Comparison of ENCODE assay signal across 16 cellular contexts in genomic region chr12:121638298-121639202, GRCh38. TPM values are rescaled to one million over a fixed set of nuclear protein-coding genes. Genes with fewer than 3 reads are reported as not detected.
A peak's percentile ranks its signal among the peaks of the same experiment; 100 is the strongest.
DNase-seq lines count a peak whose midpoint lies in the region; ATAC-seq and TF ChIP-seq lines count a peak whose summit lies in the region.
"Had no signal": no experiment of that assay in that cellular context is flagged by ENCODE, and none has a peak within 500 bp of the region (broad histone marks: within the 10 kb centered on the region; RNA-seq: fewer than 3 reads in every experiment).

No MANE protein-coding gene starts in this region.

- no peak for DNase-seq in CD4-positive, alpha-beta memory T cell
- no peak for DNase-seq in prostate gland (ENCODE audit: low spot score)
- DNase-seq in NK-92 treated with Interleukin-12 subunit alpha and Interleukin-12 subunit beta, amount 100 ng/mL, for 24 hours (lab: John Stamatoyannopoulos, UW): no peak
- no peak for DNase-seq in MG63
- DNase-seq: glutamatergic neuron, MV-4-11, NCI-H2107, NCI-H82, T-helper 9 cell, tibial artery had no signal

- H3K36me3 Mint-ChIP-seq in CD4-positive, alpha-beta memory T cell: peaks cover 11 to 42% of the 10 kb centered on the region in 2 donors
- H3K36me3 Mint-ChIP-seq in dendritic cell treated with granulocyte-macrophage colony-stimulating factor and Interleukin-4, amounts not matched to agents 40 ng/mL and 50 ng/mL, for 4 days (ENCODE audit: low read depth): peaks cover 84% of the 10 kb centered on the region

- peaks cover 48% of the 10 kb centered on the region for H3K4me1 ChIP-seq in CD4-positive, alpha-beta memory T cell (ENCODE audit: insufficient read depth, low read length)
- peaks cover 28 to 31% of the 10 kb centered on the region in 2 experiments for H3K4me1 ChIP-seq in neutrophil (ENCODE audit: control insufficient read depth in 1 of 2, insufficient read depth in 1 of 2, low read depth in 1 of 2, low read length in 1 of 2)
- H3K4me1 ChIP-seq in prostate gland (replicated peaks): no peaks in the 10 kb centered on the region
- H3K4me1 ChIP-seq: tibial artery had no signal

- CTCF ChIA-PET in CD4-positive, alpha-beta memory T cell (lab: Charles Lee; ENCODE audit: partially characterized antibody): interaction anchor here (1.1 to 4.6 kb wide), 6 partner anchors 11 to 86 kb away, joined by 3 to 63 read pairs (median 9); partner anchors contain the start of genes MORN3 and ORAI1

- H3K4me3 Mint-ChIP-seq in CD4-positive, alpha-beta memory T cell: peak overlapping the region in 4 of 8 donors; percentile 65 to 71 (median 68)
- H3K4me3 Mint-ChIP-seq in dendritic cell treated with granulocyte-macrophage colony-stimulating factor and Interleukin-4, amounts not matched to agents 40 ng/mL and 50 ng/mL, for 4 days: no peak overlapping the region

- POLR2A ChIA-PET in CD4-positive, alpha-beta memory T cell (lab: Charles Lee; ENCODE audit: partially characterized antibody): interaction anchor here (1.0 to 5.4 kb wide), 9 partner anchors 11 to 104 kb away, joined by 3 to 97 read pairs (median 27); partner anchors contain the start of genes KDM2B, MORN3 and ORAI1

- intact Hi-C loops in CD4-positive, alpha-beta memory T cell (cut with micrococcal nuclease): loop anchor here (2.0 kb wide), 1 partner anchor 20 kb away; no protein-coding TSS in a partner anchor
- intact Hi-C loops in dendritic cell treated with granulocyte-macrophage colony-stimulating factor and Interleukin-4, amounts not matched to agents 40 ng/mL and 50 ng/mL, for 4 days (cut with micrococcal nuclease): no loop called here
- intact Hi-C loops in prostate gland (cut with DNase I): no loop called here

- peak overlapping the region; percentile 59 for H3K27ac ChIP-seq in CD4-positive, alpha-beta memory T cell (ENCODE audit: low read depth, low read length)
- H3K27ac ChIP-seq in KOPT-K1 (ENCODE audit: low read depth, low read length, poor library complexity, severe bottlenecking) (peak overlapping the region; percentile 91), neutrophil (peak overlapping the region; percentile 90), prostate gland (no peak overlapping the region)
- H3K27ac ChIP-seq: epithelial cell of prostate, tibial artery had no signal

- no peaks in the 10 kb centered on the region for H3K9me3 ChIP-seq in CD4-positive, alpha-beta memory T cell (ENCODE audit: control insufficient read depth in 1 of 2, low read length in 2 of 2)
- H3K9me3 ChIP-seq in KOPT-K1 (ENCODE audit: insufficient read depth, low read length, poor library complexity, severe bottlenecking): no peaks in the 10 kb centered on the region
- H3K9me3 ChIP-seq in neutrophil: no peaks in the 10 kb centered on the region
- H3K9me3 ChIP-seq in prostate gland: no peaks in the 10 kb centered on the region
- no peaks in the 10 kb centered on the region for H3K9me3 ChIP-seq in MG63
- H3K9me3 ChIP-seq: psoas muscle, tibial artery had no signal

- no peak for ATAC-seq in HG02759 (IDR thresholded peaks at IDR 0.05; ENCODE audit: unreplicated experiment)

- H3K27ac Mint-ChIP-seq in CD4-positive, alpha-beta memory T cell: peak overlapping the region; percentile 89 to 93 (median 90)
- H3K27ac Mint-ChIP-seq in dendritic cell treated with granulocyte-macrophage colony-stimulating factor and Interleukin-4, amounts not matched to agents 40 ng/mL and 50 ng/mL, for 4 days: peak overlapping the region; percentile 72

- no peaks in the 10 kb centered on the region for H3K27me3 ChIP-seq in CD4-positive, alpha-beta memory T cell (ENCODE audit: insufficient read depth, low read length)
- no peaks in the 10 kb centered on the region for H3K27me3 ChIP-seq in neutrophil
- no peaks in the 10 kb centered on the region for H3K27me3 ChIP-seq in prostate gland (replicated peaks; ENCODE audit: insufficient read depth)
- no peaks in the 10 kb centered on the region for H3K27me3 ChIP-seq in MG63
- H3K27me3 ChIP-seq: tibial artery had no signal

- no peak for TF ChIP-seq POLR2A in prostate gland (IDR thresholded peaks at IDR 0.05)

- no peaks in the 10 kb centered on the region for H3K27me3 Mint-ChIP-seq in CD4-positive, alpha-beta memory T cell
- H3K27me3 Mint-ChIP-seq in dendritic cell treated with granulocyte-macrophage colony-stimulating factor and Interleukin-4, amounts not matched to agents 40 ng/mL and 50 ng/mL, for 4 days: no peaks in the 10 kb centered on the region

- TF ChIP-seq CTCF in neutrophil (IDR thresholded peaks at IDR 0.05) (no peak), prostate gland (IDR thresholded peaks at IDR 0.05) (no peak)

- H3K36me3 ChIP-seq in CD4-positive, alpha-beta memory T cell (ENCODE audit: insufficient read depth, low read length): peaks cover 21% of the 10 kb centered on the region
- H3K36me3 ChIP-seq in KOPT-K1 (ENCODE audit: insufficient read depth, low read length) (peaks cover 49% of the 10 kb centered on the region), neutrophil (peaks cover 21% of the 10 kb centered on the region), prostate gland (no peaks in the 10 kb centered on the region), MG63 (no peaks in the 10 kb centered on the region; the same call in 1 of the 2 replicates)

- H3K9me3 Mint-ChIP-seq in CD4-positive, alpha-beta memory T cell: no peaks in the 10 kb centered on the region
- no peaks in the 10 kb centered on the region for H3K9me3 Mint-ChIP-seq in dendritic cell treated with granulocyte-macrophage colony-stimulating factor and Interleukin-4, amounts not matched to agents 40 ng/mL and 50 ng/mL, for 4 days

- H3K4me1 Mint-ChIP-seq in CD4-positive, alpha-beta memory T cell: peaks cover 23 to 49% (median 35%) of the 10 kb centered on the region in 4 donors
- H3K4me1 Mint-ChIP-seq in dendritic cell treated with granulocyte-macrophage colony-stimulating factor and Interleukin-4, amounts not matched to agents 40 ng/mL and 50 ng/mL, for 4 days (ENCODE audit: low read depth): peaks cover 30% of the 10 kb centered on the region

- WGBS in prostate gland: 90% methylated on average over 12 of the region's 14 CpGs

- H3K4me3 ChIP-seq in CD4-positive, alpha-beta memory T cell (ENCODE audit: low read length in 2 of 2): no peak overlapping the region
- H3K4me3 ChIP-seq in neutrophil (ENCODE audit: low read depth in 1 of 2, low read length in 1 of 2): no peak overlapping the region
- H3K4me3 ChIP-seq in prostate gland: no peak overlapping the region
- H3K4me3 ChIP-seq in MG63: no peak overlapping the region
- H3K4me3 ChIP-seq: psoas muscle, tibial artery had no signal

RNA-seq across cellular contexts. Expression of gene ORAI1, which starts 12.2 kb away (rescaled TPM):
- total RNA-seq in CD4-positive, alpha-beta memory T cell: 10 to 100 TPM; 48.8 to 51.7 TPM
- 100 to 1,000 TPM; 186 to 235 TPM for polyA plus RNA-seq in CD4-positive, alpha-beta memory T cell
- 10 to 100 TPM in 1 of 2 donors, 1 to 10 TPM in 1; 5.5 to 71.1 TPM for total RNA-seq in prostate gland
- 5.9 and 15.9 TPM in 2 replicates for total RNA-seq in MG63 (2014; rRNA removed; shearing (Covaris generic); ENCODE audit: low replicate concordance)

RNA-seq across cellular contexts. Expression of gene MORN3, which starts 30.9 kb away (rescaled TPM):
- total RNA-seq in CD4-positive, alpha-beta memory T cell: 10 to 100 TPM; 14.1 to 17.3 TPM
- polyA plus RNA-seq in CD4-positive, alpha-beta memory T cell: 1 to 10 TPM; 6.3 to 6.7 TPM
- total RNA-seq in prostate gland: 1 to 10 TPM in 1 of 2 donors, not detected in 1; 1.5 TPM
- not detected in 2 replicates for total RNA-seq in MG63 (2014; rRNA removed; shearing (Covaris generic); ENCODE audit: low replicate concordance)
- total RNA-seq: psoas muscle had no signal

RNA-seq across cellular contexts. Expression of gene KDM2B, which starts 57.7 kb away (rescaled TPM):
- total RNA-seq in CD4-positive, alpha-beta memory T cell: 100 to 1,000 TPM in 1 of 2 experiments, 10 to 100 TPM in 1; 98.7 to 101 TPM
- 10 to 100 TPM in 1 of 2 donors, 1 to 10 TPM in 1; 7.7 to 20.6 TPM for polyA plus RNA-seq in CD4-positive, alpha-beta memory T cell
- total RNA-seq in prostate gland: 10 to 100 TPM; 18.1 to 39.3 TPM
- total RNA-seq in MG63 (2014; rRNA removed; shearing (Covaris generic); ENCODE audit: low replicate concordance): 18.1 and 30.1 TPM in 2 replicates

Comparison
In these comparisons a context has a peak if more than half of its experiments do, and no peak if none do; other contexts are left out.
1. H3K27ac ChIP-seq: peak in CD4-positive, alpha-beta memory T cell (single experiment), KOPT-K1 (single experiment) and neutrophil (single experiment); none in prostate gland (0 of 2).
2. RNA of gene MORN3, which starts 30.9 kb away (total RNA-seq): 14.1 to 17.3 TPM in CD4-positive, alpha-beta memory T cell; 1.5 TPM in prostate gland and not detected in MG63; every median in the first group is over 4 times any median in the second.